ENCODE assay signal across 8 cellular contexts in genomic region chr6:73854998-73855718, GRCh38.
DNase-seq lines count a peak whose midpoint lies in the region; ATAC-seq and TF ChIP-seq lines count a peak whose summit lies in the region.

No MANE protein-coding gene starts in this region.

- CTCF ChIA-PET in naive thymus-derived CD4-positive, alpha-beta T cell (lab: Charles Lee), result interaction anchor here (0.7 to 1.8 kb wide), 2 partner anchors 115 to 1356 kb away, joined by 3 to 8 read pairs; no protein-coding TSS in a partner anchor

- peak overlapping the region in 1 of 2 donors; percentile 60 for H3K27ac Mint-ChIP-seq in effector memory CD8-positive, alpha-beta T cell
- H3K27ac Mint-ChIP-seq in naive thymus-derived CD4-positive, alpha-beta T cell, result no peak overlapping the region

- no peak overlapping the region for H3K4me3 Mint-ChIP-seq in effector memory CD8-positive, alpha-beta T cell
- no peak overlapping the region for H3K4me3 Mint-ChIP-seq in naive thymus-derived CD4-positive, alpha-beta T cell

- TF ChIP-seq CTCF in Peyer's patch (IDR thresholded peaks at IDR 0.05), result peak; percentile 29 to 71 (median 56)

- H3K4me1 ChIP-seq in Karpas-422 (ENCODE audit: low read length) (no peaks in the 10 kb centered on the region), Peyer's patch (no peaks in the 10 kb centered on the region)
- no peaks in the 10 kb centered on the region for H3K4me1 ChIP-seq in naive thymus-derived CD4-positive, alpha-beta T cell (ENCODE audit: control insufficient read depth in 2 of 2, insufficient read depth in 2 of 2, low read length in 2 of 2)

- DNase-seq in CMK (ENCODE audit: low read depth) (peak; percentile 12), Karpas-422 (peak; percentile 84), Peyer's patch (no peak), anterior cingulate cortex (lab: John Stamatoyannopoulos, UW) (no peak)
- peak; percentile 16 to 37 (median 18) for DNase-seq in effector memory CD8-positive, alpha-beta T cell
- DNase-seq in naive thymus-derived CD4-positive, alpha-beta T cell, result peak in 6 of 9 donors; percentile 2 to 43 (median 26)

- H4K20me1 ChIP-seq in Karpas-422 (ENCODE audit: insufficient read depth, low read depth, low read length), result no peaks in the 10 kb centered on the region

- no peak overlapping the region for H3K27ac ChIP-seq in Karpas-422 (ENCODE audit: low read length)
- H3K27ac ChIP-seq in Peyer's patch, result no peak overlapping the region
- no peak overlapping the region for H3K27ac ChIP-seq in naive thymus-derived CD4-positive, alpha-beta T cell (ENCODE audit: low read depth, low read length)

- intact Hi-C loops in naive thymus-derived CD4-positive, alpha-beta T cell (cut with micrococcal nuclease), result loop anchor here (1.0 to 5.0 kb wide), 4 partner anchors 116 to 1356 kb away; no protein-coding TSS in a partner anchor

- no peaks in the 10 kb centered on the region for H3K27me3 Mint-ChIP-seq in effector memory CD8-positive, alpha-beta T cell
- H3K27me3 Mint-ChIP-seq in naive thymus-derived CD4-positive, alpha-beta T cell, result peaks cover 0 to under 1% (median 0%) of the 10 kb centered on the region in 5 donors

- H3K79me2 ChIP-seq in Karpas-422 (ENCODE audit: low read length), result no peaks in the 10 kb centered on the region

- H3K27me3 ChIP-seq in Karpas-422 (ENCODE audit: low read length), result no peaks in the 10 kb centered on the region
- H3K27me3 ChIP-seq in Peyer's patch, result no peaks in the 10 kb centered on the region
- H3K27me3 ChIP-seq in naive thymus-derived CD4-positive, alpha-beta T cell (ENCODE audit: control insufficient read depth in 2 of 2, insufficient read depth in 2 of 2, low read length in 2 of 2), result no peaks in the 10 kb centered on the region

- no peak overlapping the region for H2AFZ ChIP-seq in Karpas-422 (ENCODE audit: low read length)

- H3K36me3 Mint-ChIP-seq in effector memory CD8-positive, alpha-beta T cell (ENCODE audit: insufficient read depth), result no peaks in the 10 kb centered on the region
- H3K36me3 Mint-ChIP-seq in naive thymus-derived CD4-positive, alpha-beta T cell, result no peaks in the 10 kb centered on the region

- H3K4me1 Mint-ChIP-seq in effector memory CD8-positive, alpha-beta T cell (ENCODE audit: low read depth in 2 of 2), result no peaks in the 10 kb centered on the region
- peaks cover 0 to 2% (median 0%) of the 10 kb centered on the region in 7 donors for H3K4me1 Mint-ChIP-seq in naive thymus-derived CD4-positive, alpha-beta T cell

- POLR2A ChIA-PET in naive thymus-derived CD4-positive, alpha-beta T cell (lab: Charles Lee), result no interaction called here

- ATAC-seq in GM18868 (IDR thresholded peaks at IDR 0.05; ENCODE audit: unreplicated experiment), result peak; percentile 61
- peak; percentile 47 for ATAC-seq in effector memory CD8-positive, alpha-beta T cell (replicated peaks)
- peak; percentile 66 for ATAC-seq in naive thymus-derived CD4-positive, alpha-beta T cell
- no peak for ATAC-seq in HG02642 (IDR thresholded peaks at IDR 0.05; ENCODE audit: poor library complexity, unreplicated experiment)

- H3K36me3 ChIP-seq in Karpas-422 (ENCODE audit: insufficient read depth, low read length) (no peaks in the 10 kb centered on the region), Peyer's patch (no peaks in the 10 kb centered on the region)
- H3K36me3 ChIP-seq in naive thymus-derived CD4-positive, alpha-beta T cell (ENCODE audit: control insufficient read depth in 2 of 3, insufficient read depth in 3 of 3, low read length in 3 of 3), result no peaks in the 10 kb centered on the region

- no peak overlapping the region for H3K4me2 ChIP-seq in Karpas-422 (ENCODE audit: low read depth, low read length, poor library complexity, severe bottlenecking)

- H3K9ac ChIP-seq in Karpas-422 (ENCODE audit: low read length), result no peak overlapping the region

- no peak for TF ChIP-seq POLR2A in Peyer's patch (IDR thresholded peaks at IDR 0.05)

- H3K4me3 ChIP-seq in Karpas-422 (ENCODE audit: low read length), result no peak overlapping the region
- no peak overlapping the region for H3K4me3 ChIP-seq in Peyer's patch
- no peak overlapping the region for H3K4me3 ChIP-seq in naive thymus-derived CD4-positive, alpha-beta T cell (ENCODE audit: low read length)

- H3K9me3 ChIP-seq in Karpas-422 (ENCODE audit: low read length) (no peaks in the 10 kb centered on the region), Peyer's patch (no peaks in the 10 kb centered on the region)
- H3K9me3 ChIP-seq in naive thymus-derived CD4-positive, alpha-beta T cell (ENCODE audit: control insufficient read depth in 2 of 3, low read length in 3 of 3), result no peaks in the 10 kb centered on the region

- H3K9me3 Mint-ChIP-seq in effector memory CD8-positive, alpha-beta T cell, result no peaks in the 10 kb centered on the region
- H3K9me3 Mint-ChIP-seq in naive thymus-derived CD4-positive, alpha-beta T cell, result peaks cover 0 to 5% (median 0%) of the 10 kb centered on the region in 11 donors

- no peaks in the 10 kb centered on the region for H3K9me2 ChIP-seq in Karpas-422 (replicated peaks; ENCODE audit: insufficient read depth, low read length)

Comparison
In these comparisons a context has a peak if more than half of its experiments do, and no peak if none do; other contexts are left out.
1. DNase-seq: peak in CMK (single experiment), Karpas-422 (single experiment), effector memory CD8-positive, alpha-beta T cell (3 of 3) and naive thymus-derived CD4-positive, alpha-beta T cell (6 of 9); none in Peyer's patch (0 of 3) and anterior cingulate cortex (0 of 58).